In genomic region chr10:112952282-112952991, GRCh38 we compare ENCODE assay signal across 8 cellular contexts. TPM values are rescaled to one million over a fixed set of nuclear protein-coding genes. Genes with fewer than 3 reads are reported as not detected.
DNase-seq lines count a peak whose midpoint lies in the region; ATAC-seq and TF ChIP-seq lines count a peak whose summit lies in the region.

No MANE protein-coding gene starts in this region.

- peaks cover 34% of the 10 kb centered on the region for H3K4me1 ChIP-seq in HAP-1
- peaks cover 8 to 64% (median 23%) of the 10 kb centered on the region in 3 donors for H3K4me1 ChIP-seq in gastroesophageal sphincter
- peaks cover 8% of the 10 kb centered on the region for H3K4me1 ChIP-seq in parathyroid adenoma

- H2AFZ ChIP-seq in parathyroid adenoma: peak overlapping the region; percentile 79

- in situ Hi-C loops in HAP-1 (cut with MboI; ENCODE audit: low sequenced_read_pairs): no loop called here

- peak overlapping the region; percentile 80 for H3K9ac ChIP-seq in parathyroid adenoma

- peak overlapping the region; percentile 89 to 98 (median 93) for H3K27ac ChIP-seq in gastroesophageal sphincter
- peak overlapping the region; percentile 84 for H3K27ac ChIP-seq in parathyroid adenoma

- peak overlapping the region; percentile 81 for H3K4me2 ChIP-seq in parathyroid adenoma (ENCODE audit: low read length)

- H3K79me2 ChIP-seq in parathyroid adenoma: peaks cover 4% of the 10 kb centered on the region

- no peak for TF ChIP-seq EP300 in gastroesophageal sphincter (IDR thresholded peaks at IDR 0.05)

- DNase-seq in HAP-1 (ENCODE audit: low spot score in 2 of 2) (peak in 1 of 2 experiments; percentile 53), activated B cell treated with CpG ODN at 0.5 μM for 24 hours (no peak), posterior vena cava (ENCODE audit: low spot score) (no peak), GM10248 (ENCODE audit: extremely low spot score) (no peak), NCI-H2107 treated with DMSO at 0.1 percent for 48 hours (lab: John Stamatoyannopoulos, UW; ENCODE audit: unreplicated experiment) (no peak), NCI-H1417 treated with DMSO at 0.1 percent for 48 hours (lab: John Stamatoyannopoulos, UW) (no peak)

- H3K36me3 ChIP-seq in HAP-1 (replicated peaks) (no peaks in the 10 kb centered on the region), gastroesophageal sphincter (no peaks in the 10 kb centered on the region), parathyroid adenoma (ENCODE audit: control insufficient read depth, insufficient read depth, low read length) (no peaks in the 10 kb centered on the region)

- POLR2A ChIA-PET in activated B cell treated with CpG ODN at 0.5 μM for 24 hours (lab: Charles Lee) (interaction anchor here (1.1 kb wide), 1 partner anchor 9 kb away, joined by 4 read pairs; no protein-coding TSS in a partner anchor), GM10248 (lab: Yijun Ruan, JAX) (no interaction called here)

- TF ChIP-seq CTCF in activated B cell treated with CpG ODN at 0.5 μM for 24 hours (IDR thresholded peaks at IDR 0.05): no peak
- TF ChIP-seq CTCF in gastroesophageal sphincter (IDR thresholded peaks at IDR 0.05): peak in 1 of 4 experiments; percentile 8
- TF ChIP-seq CTCF in parathyroid adenoma (IDR thresholded peaks at IDR 0.05): no peak
- no peak for TF ChIP-seq CTCF in GM10248 (IDR thresholded peaks at IDR 0.05; ENCODE audit: control extremely low read depth, extremely low read depth, low read depth, missing control alignments)

- H3K27me3 ChIP-seq in HAP-1 (ENCODE audit: low read depth) (no peaks in the 10 kb centered on the region), gastroesophageal sphincter (no peaks in the 10 kb centered on the region), parathyroid adenoma (ENCODE audit: control insufficient read depth, insufficient read depth, low read length) (no peaks in the 10 kb centered on the region)

- H3K9me3 ChIP-seq in HAP-1: no peaks in the 10 kb centered on the region
- no peaks in the 10 kb centered on the region for H3K9me3 ChIP-seq in gastroesophageal sphincter
- H3K9me3 ChIP-seq in parathyroid adenoma (ENCODE audit: control insufficient read depth, low read length): no peaks in the 10 kb centered on the region

- CTCF ChIA-PET in activated B cell treated with CpG ODN at 0.5 μM for 24 hours (lab: Charles Lee): no interaction called here
- CTCF ChIA-PET in GM10248 (lab: Yijun Ruan, JAX): no interaction called here

- peaks cover 25% of the 10 kb centered on the region for H3K4me1 Mint-ChIP-seq in activated B cell treated with CpG ODN at 0.5 μM for 24 hours

- intact Hi-C loops in activated B cell treated with CpG ODN at 0.5 μM for 24 hours (cut with micrococcal nuclease): no loop called here
- intact Hi-C loops in posterior vena cava (cut with DNase I): loop anchor here (5.0 to 10.0 kb wide), 5 partner anchors 52 to 432 kb away; no protein-coding TSS in a partner anchor

- no peak overlapping the region for H3K27ac Mint-ChIP-seq in activated B cell treated with CpG ODN at 0.5 μM for 24 hours

- H3K36me3 Mint-ChIP-seq in activated B cell treated with CpG ODN at 0.5 μM for 24 hours (ENCODE audit: low read depth): no peaks in the 10 kb centered on the region

- H3K9me3 Mint-ChIP-seq in activated B cell treated with CpG ODN at 0.5 μM for 24 hours: no peaks in the 10 kb centered on the region

- H3K27me3 Mint-ChIP-seq in activated B cell treated with CpG ODN at 0.5 μM for 24 hours: peaks cover 62% of the 10 kb centered on the region

- WGBS in gastroesophageal sphincter (ENCODE audit: low coverage in 1 of 2), 2 donors: 0% methylated on average over 5 of the region's 52 CpGs

- H3K4me3 ChIP-seq in HAP-1 (peak overlapping the region; percentile 62), gastroesophageal sphincter (peak overlapping the region; percentile 80 to 88), parathyroid adenoma (ENCODE audit: low read depth, low read length) (peak overlapping the region; percentile 77)

- H3K4me3 Mint-ChIP-seq in activated B cell treated with CpG ODN at 0.5 μM for 24 hours: peak overlapping the region; percentile 90

- no peak for TF ChIP-seq POLR2A in gastroesophageal sphincter (IDR thresholded peaks at IDR 0.05)

- no peak for ATAC-seq in activated B cell treated with CpG ODN at 0.5 μM for 24 hours (ENCODE audit: low read depth)
- ATAC-seq in gastroesophageal sphincter: peak; percentile 13

RNA-seq across cellular contexts. Expression of gene TCF7L2, which starts 2.4 kb away (rescaled TPM):
- total RNA-seq in activated B cell treated with CpG ODN at 0.5 μM for 24 hours (0.71 and 2.2 TPM in 2 replicates), gastroesophageal sphincter (10 to 100 TPM; 12.6 to 22.4 (median 20.2) TPM), posterior vena cava (10 to 100 TPM; 26.8 to 29.6 TPM)
